ENCODE assay signal across 23 cellular contexts in genomic region chr6:121187200-121187832, GRCh38.
DNase-seq lines count a peak whose midpoint lies in the region; ATAC-seq and TF ChIP-seq lines count a peak whose summit lies in the region.
"Had no signal": no experiment of that assay in that cellular context is flagged by ENCODE, and none has a peak within 500 bp of the region (broad histone marks: within the 10 kb centered on the region; RNA-seq: fewer than 3 reads in every experiment).

No MANE protein-coding gene starts in this region.

- ATAC-seq in WTC11 (peak; percentile 66), GM18907 (IDR thresholded peaks at IDR 0.05; ENCODE audit: unreplicated experiment) (no peak), GM19023 (IDR thresholded peaks at IDR 0.05; ENCODE audit: unreplicated experiment) (no peak)
- ATAC-seq in activated naive CD8-positive, alpha-beta T cell treated with anti-CD3 and anti-CD28 coated beads, Interleukin-2, amount 50 U/mL, for 24 hours, result no peak
- ATAC-seq: CD8-positive, alpha-beta T cell had no signal

- no peaks in the 10 kb centered on the region for H3K27me3 Mint-ChIP-seq in WTC11 (ENCODE audit: low read depth)
- no peaks in the 10 kb centered on the region for H3K27me3 Mint-ChIP-seq in activated naive CD8-positive, alpha-beta T cell treated with anti-CD3 and anti-CD28 coated beads, Interleukin-2, amount 50 U/mL, for 24 hours
- H3K27me3 Mint-ChIP-seq: B cell had no signal

- WGBS in esophagus squamous epithelium, 2 donors, result 50% methylated on average over 1 of the region's 1 CpG; no CpG with 5 or more reads in 1 of the 2 donors

- H3K27ac Mint-ChIP-seq in WTC11, result no peak overlapping the region
- no peak overlapping the region for H3K27ac Mint-ChIP-seq in activated naive CD8-positive, alpha-beta T cell treated with anti-CD3 and anti-CD28 coated beads, Interleukin-2, amount 50 U/mL, for 24 hours
- H3K27ac Mint-ChIP-seq: B cell; CD8-positive, alpha-beta T cell; HFFc6 had no signal

- TF ChIP-seq POLR2A in esophagus squamous epithelium (IDR thresholded peaks at IDR 0.05), result no peak

- no peaks in the 10 kb centered on the region for H3K27me3 ChIP-seq in esophagus squamous epithelium
- H3K27me3 ChIP-seq: SJSA1 had no signal

- no peaks in the 10 kb centered on the region for H3K36me3 ChIP-seq in esophagus squamous epithelium
- H3K36me3 ChIP-seq: HAP-1, SJSA1 had no signal

- H3K4me1 Mint-ChIP-seq in WTC11, result peaks cover 12% of the 10 kb centered on the region
- no peaks in the 10 kb centered on the region for H3K4me1 Mint-ChIP-seq in activated naive CD8-positive, alpha-beta T cell treated with anti-CD3 and anti-CD28 coated beads, Interleukin-2, amount 50 U/mL, for 24 hours
- H3K4me1 Mint-ChIP-seq: B cell had no signal

- POLR2A ChIA-PET in WTC11 (lab: Charles Lee), result interaction anchor here (0.7 kb wide), 1 partner anchor 200 kb away, joined by 6 read pairs; no protein-coding TSS in a partner anchor

- H3K9me3 Mint-ChIP-seq in WTC11, result no peaks in the 10 kb centered on the region
- H3K9me3 Mint-ChIP-seq in activated naive CD8-positive, alpha-beta T cell treated with anti-CD3 and anti-CD28 coated beads, Interleukin-2, amount 50 U/mL, for 24 hours, result no peaks in the 10 kb centered on the region
- H3K9me3 Mint-ChIP-seq: CD8-positive, alpha-beta T cell; HFFc6 had no signal

- H3K27ac ChIP-seq in esophagus squamous epithelium, result peak overlapping the region in 3 of 4 donors; percentile 43 to 61 (median 48)
- H3K27ac ChIP-seq: C4-2B, SJSA1 had no signal

- peaks cover 0 to 17% (median 0%) of the 10 kb centered on the region in 3 donors for H3K4me1 ChIP-seq in esophagus squamous epithelium
- H3K4me1 ChIP-seq: SJSA1 had no signal

- DNase-seq in WTC11 (ENCODE audit: low spot score), result no peak
- DNase-seq in esophagus squamous epithelium (lab: John Stamatoyannopoulos, UW), result no peak
- DNase-seq in renal cortical epithelial cell (ENCODE audit: low read depth), result peak; percentile 16
- no peak for DNase-seq in COR-L47 (lab: John Stamatoyannopoulos, UW)
- DNase-seq in activated naive CD8-positive, alpha-beta T cell treated with anti-CD3 and anti-CD28 coated beads, Interleukin-2, amount 50 U/mL, for 24 hours, result no peak
- DNase-seq: CD8-positive, alpha-beta T cell; DMS 273 treated with DMSO at 0.1 percent for 48 hours; DND-41; HFFc6; KBM-7; MV-4-11; NCI-H1105 treated with DMSO at 0.1 percent for 48 hours; NCI-H146; NCI-H1930; NCI-H446; NCI-H524 treated with DMSO at 0.1 percent for 48 hours; NCI-H774 had no signal

- no peak for TF ChIP-seq CTCF in WTC11 (IDR thresholded peaks at IDR 0.05)
- no peak for TF ChIP-seq CTCF in esophagus squamous epithelium (IDR thresholded peaks at IDR 0.05)

- CTCF ChIA-PET in WTC11 (lab: Charles Lee), result no interaction called here

- no peak overlapping the region for H3K4me3 ChIP-seq in esophagus squamous epithelium
- H3K4me3 ChIP-seq: HAP-1, SJSA1 had no signal

- H3K4me3 Mint-ChIP-seq in WTC11, result no peak overlapping the region
- no peak overlapping the region for H3K4me3 Mint-ChIP-seq in activated naive CD8-positive, alpha-beta T cell treated with anti-CD3 and anti-CD28 coated beads, Interleukin-2, amount 50 U/mL, for 24 hours
- H3K4me3 Mint-ChIP-seq: B cell; CD8-positive, alpha-beta T cell; HFFc6 had no signal

- intact Hi-C loops in esophagus squamous epithelium (cut with DNase I), result no loop called here

- no peaks in the 10 kb centered on the region for H3K9me3 ChIP-seq in esophagus squamous epithelium
- H3K9me3 ChIP-seq: HAP-1, SJSA1 had no signal

- no peaks in the 10 kb centered on the region for H3K36me3 Mint-ChIP-seq in WTC11
- H3K36me3 Mint-ChIP-seq in activated naive CD8-positive, alpha-beta T cell treated with anti-CD3 and anti-CD28 coated beads, Interleukin-2, amount 50 U/mL, for 24 hours (ENCODE audit: low read depth), result peaks cover 4% of the 10 kb centered on the region

TF ChIP-seq in WTC11, 78 proteins besides CTCF, POLR2A, EP300 and RAD21:
- no peak for TF ChIP-seq ZNF232 (CRISPR knock-in tag; IDR thresholded peaks at IDR 0.05)
- TF ChIP-seq E2F4 (CRISPR knock-in tag; IDR thresholded peaks at IDR 0.05; ENCODE audit: borderline replicate concordance, low read depth), result no peak
- TF ChIP-seq CDX4 (CRISPR knock-in tag; IDR thresholded peaks at IDR 0.05; ENCODE audit: borderline replicate concordance), result no peak
- TF ChIP-seq NFATC4 (CRISPR knock-in tag; IDR thresholded peaks at IDR 0.05), result no peak
